Comparison of ENCODE assay signal across 8 cellular contexts in the genomic region with DNA sequence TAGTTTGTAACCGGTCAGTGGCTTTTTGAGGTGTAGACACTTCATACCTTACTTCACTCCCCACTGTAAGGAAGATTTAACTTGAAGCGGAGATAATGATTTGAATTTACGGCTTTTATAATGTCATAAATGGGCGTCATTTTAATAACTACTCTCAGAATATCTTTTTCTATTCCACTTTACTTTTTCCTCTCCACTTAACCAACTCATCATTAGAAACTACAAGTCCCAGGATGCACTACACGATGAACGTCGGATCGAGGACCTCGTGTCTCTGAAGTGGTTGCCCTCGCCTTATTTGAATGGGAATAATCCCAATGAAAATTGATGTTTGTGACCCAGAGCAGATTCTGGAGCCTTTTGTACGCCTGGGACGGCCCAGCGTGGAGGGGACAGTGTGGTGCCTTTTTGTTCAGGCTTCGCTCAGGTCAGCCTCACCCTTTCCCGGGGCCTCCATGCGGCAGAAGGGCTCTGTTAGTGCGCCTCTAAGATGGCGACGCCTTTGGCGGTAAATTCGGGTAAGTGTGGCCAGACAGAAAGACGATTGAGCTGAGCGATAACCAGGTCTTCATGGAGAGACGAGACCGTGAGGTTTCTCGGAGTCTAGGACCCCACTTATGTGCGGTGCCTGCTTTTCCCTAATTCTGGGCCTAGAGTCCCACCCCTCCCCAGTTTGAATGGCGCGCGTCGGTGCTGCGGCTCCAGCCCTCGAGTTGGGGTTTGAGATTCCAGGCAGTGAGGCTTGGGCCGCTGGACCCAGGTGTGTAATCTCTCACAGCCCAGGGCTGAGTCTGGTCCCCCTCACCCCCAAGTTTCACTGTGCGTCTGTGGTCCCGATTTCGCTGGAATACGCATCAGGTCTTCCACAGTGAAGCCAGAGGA. TPM values are rescaled to one million over a fixed set of nuclear protein-coding genes. Genes with fewer than 3 reads are reported as not detected.
A peak's percentile ranks its signal among the peaks of the same experiment; 100 is the strongest.
DNase-seq lines count a peak whose midpoint lies in the region; ATAC-seq, FAIRE-seq and TF ChIP-seq lines count a peak whose summit lies in the region.

A gene with protein sequence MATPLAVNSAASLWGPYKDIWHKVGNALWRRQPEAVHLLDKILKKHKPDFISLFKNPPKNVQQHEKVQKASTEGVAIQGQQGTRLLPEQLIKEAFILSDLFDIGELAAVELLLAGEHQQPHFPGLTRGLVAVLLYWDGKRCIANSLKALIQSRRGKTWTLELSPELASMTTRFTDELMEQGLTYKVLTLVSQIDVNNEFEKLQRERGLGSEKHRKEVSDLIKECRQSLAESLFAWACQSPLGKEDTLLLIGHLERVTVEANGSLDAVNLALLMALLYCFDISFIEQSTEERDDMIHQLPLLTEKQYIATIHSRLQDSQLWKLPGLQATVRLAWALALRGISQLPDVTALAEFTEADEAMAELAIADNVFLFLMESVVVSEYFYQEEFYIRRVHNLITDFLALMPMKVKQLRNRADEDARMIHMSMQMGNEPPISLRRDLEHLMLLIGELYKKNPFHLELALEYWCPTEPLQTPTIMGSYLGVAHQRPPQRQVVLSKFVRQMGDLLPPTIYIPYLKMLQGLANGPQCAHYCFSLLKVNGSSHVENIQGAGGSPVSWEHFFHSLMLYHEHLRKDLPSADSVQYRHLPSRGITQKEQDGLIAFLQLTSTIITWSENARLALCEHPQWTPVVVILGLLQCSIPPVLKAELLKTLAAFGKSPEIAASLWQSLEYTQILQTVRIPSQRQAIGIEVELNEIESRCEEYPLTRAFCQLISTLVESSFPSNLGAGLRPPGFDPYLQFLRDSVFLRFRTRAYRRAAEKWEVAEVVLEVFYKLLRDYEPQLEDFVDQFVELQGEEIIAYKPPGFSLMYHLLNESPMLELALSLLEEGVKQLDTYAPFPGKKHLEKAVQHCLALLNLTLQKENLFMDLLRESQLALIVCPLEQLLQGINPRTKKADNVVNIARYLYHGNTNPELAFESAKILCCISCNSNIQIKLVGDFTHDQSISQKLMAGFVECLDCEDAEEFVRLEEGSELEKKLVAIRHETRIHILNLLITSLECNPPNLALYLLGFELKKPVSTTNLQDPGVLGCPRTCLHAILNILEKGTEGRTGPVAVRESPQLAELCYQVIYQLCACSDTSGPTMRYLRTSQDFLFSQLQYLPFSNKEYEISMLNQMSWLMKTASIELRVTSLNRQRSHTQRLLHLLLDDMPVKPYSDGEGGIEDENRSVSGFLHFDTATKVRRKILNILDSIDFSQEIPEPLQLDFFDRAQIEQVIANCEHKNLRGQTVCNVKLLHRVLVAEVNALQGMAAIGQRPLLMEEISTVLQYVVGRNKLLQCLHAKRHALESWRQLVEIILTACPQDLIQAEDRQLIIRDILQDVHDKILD (N-terminal part only) (plus strand): TSS at position 463 of the 882 bp plus-strand sequence. CDS start 28 bp downstream, at position 491.

- POLR2A ChIA-PET in naive thymus-derived CD4-positive, alpha-beta T cell (lab: Charles Lee), result interaction anchor here (0.6 to 2.0 kb wide), 3 partner anchors 12 to 277 kb away, joined by 3 to 8 read pairs (median 6); no protein-coding TSS in a partner anchor

- H3K9me3 Mint-ChIP-seq in naive thymus-derived CD4-positive, alpha-beta T cell, result no peaks in the 10 kb centered on the region
- no peaks in the 10 kb centered on the region for H3K9me3 Mint-ChIP-seq in stimulated activated memory B cell treated with anti-CD40 and anti-IgM and Interleukin-4, amounts not matched to agents 10 μg/mL and 1 μg/mL and 100 μg/mL, for 72 hours

- in situ Hi-C loops in KBM-7 (cut with MboI; ENCODE audit: low pct_unique_long_range_greater_than_20kb, low sequenced_read_pairs), result no loop called here

- H3K4me3 Mint-ChIP-seq in naive thymus-derived CD4-positive, alpha-beta T cell, result peak within 1 kb of the TSS in 3 of 10 donors; percentile 44 to 79 (median 55)
- H3K4me3 Mint-ChIP-seq in stimulated activated memory B cell treated with anti-CD40 and anti-IgM and Interleukin-4, amounts not matched to agents 10 μg/mL and 1 μg/mL and 100 μg/mL, for 72 hours, result no peak within 1 kb of the TSS

- peaks cover 22% of the 10 kb centered on the region for H3K4me1 ChIP-seq in DND-41 (ENCODE audit: insufficient read depth, low read length)
- H3K4me1 ChIP-seq in naive thymus-derived CD4-positive, alpha-beta T cell (ENCODE audit: control insufficient read depth in 2 of 2, insufficient read depth in 2 of 2, low read length in 2 of 2), result peaks cover 6% of the 10 kb centered on the region in 2 donors

- intact Hi-C loops in naive thymus-derived CD4-positive, alpha-beta T cell (cut with micrococcal nuclease), result loop anchor here (1.0 to 10.0 kb wide), 16 partner anchors 47 to 1431 kb away; a partner anchor contains a TSS

- ATAC-seq in DND-41 (ENCODE audit: insufficient read depth, low read depth), result peak; percentile 81
- peak; percentile 73 for ATAC-seq in GM21723 (IDR thresholded peaks at IDR 0.05; ENCODE audit: unreplicated experiment)
- peak; percentile 92 for ATAC-seq in naive thymus-derived CD4-positive, alpha-beta T cell
- peak; percentile 94 for ATAC-seq in stimulated activated memory B cell treated with anti-CD40 and anti-IgM and Interleukin-4, amounts not matched to agents 10 μg/mL and 1 μg/mL and 100 μg/mL, for 72 hours

- H3K4me3 ChIP-seq in DND-41 (ENCODE audit: low read depth in 1 of 2, low read length in 2 of 2), result peak within 1 kb of the TSS; percentile 76 to 78
- H3K4me3 ChIP-seq in naive thymus-derived CD4-positive, alpha-beta T cell (ENCODE audit: low read length), result peak within 1 kb of the TSS; percentile 89

- peaks cover 0 to 12% (median 0%) of the 10 kb centered on the region in 5 donors for H3K36me3 Mint-ChIP-seq in naive thymus-derived CD4-positive, alpha-beta T cell
- peaks cover 1% of the 10 kb centered on the region for H3K36me3 Mint-ChIP-seq in stimulated activated memory B cell treated with anti-CD40 and anti-IgM and Interleukin-4, amounts not matched to agents 10 μg/mL and 1 μg/mL and 100 μg/mL, for 72 hours

- peaks cover 0 to 6% (median 0%) of the 10 kb centered on the region in 5 donors for H3K27me3 Mint-ChIP-seq in naive thymus-derived CD4-positive, alpha-beta T cell
- H3K27me3 Mint-ChIP-seq in stimulated activated memory B cell treated with anti-CD40 and anti-IgM and Interleukin-4, amounts not matched to agents 10 μg/mL and 1 μg/mL and 100 μg/mL, for 72 hours, result no peaks in the 10 kb centered on the region

- peak within 1 kb of the TSS in 5 of 9 donors; percentile 33 to 84 (median 56) for H3K27ac Mint-ChIP-seq in naive thymus-derived CD4-positive, alpha-beta T cell
- H3K27ac Mint-ChIP-seq in stimulated activated memory B cell treated with anti-CD40 and anti-IgM and Interleukin-4, amounts not matched to agents 10 μg/mL and 1 μg/mL and 100 μg/mL, for 72 hours, result no peak within 1 kb of the TSS

- peaks cover 49% of the 10 kb centered on the region for H3K79me2 ChIP-seq in DND-41 (ENCODE audit: insufficient read depth, low read length)

- H3K27ac ChIP-seq in DND-41 (ENCODE audit: low read length), result peak within 1 kb of the TSS; percentile 98
- peak within 1 kb of the TSS; percentile 92 for H3K27ac ChIP-seq in naive thymus-derived CD4-positive, alpha-beta T cell (ENCODE audit: low read depth, low read length)

- TF ChIP-seq CTCF in DND-41 (IDR thresholded peaks at IDR 0.05; ENCODE audit: borderline replicate concordance, extremely low read depth, low read length, poor library complexity, severe bottlenecking), result peak; percentile 14

- peak within 1 kb of the TSS; percentile 88 for H3K9ac ChIP-seq in DND-41 (ENCODE audit: low read depth, low read length)

- H3K9me3 ChIP-seq in DND-41 (ENCODE audit: insufficient read depth, low read length, severe bottlenecking), result no peaks in the 10 kb centered on the region
- H3K9me3 ChIP-seq in naive thymus-derived CD4-positive, alpha-beta T cell (ENCODE audit: control insufficient read depth in 2 of 3, low read length in 3 of 3), result no peaks in the 10 kb centered on the region

- peak; percentile 80 for FAIRE-seq in RCC 7860 (lab: Jason Lieb, UNC)

- H3K36me3 ChIP-seq in DND-41 (ENCODE audit: insufficient read depth, low read length), result peaks cover 9% of the 10 kb centered on the region
- peaks cover 0 to 6% (median 0%) of the 10 kb centered on the region in 3 experiments for H3K36me3 ChIP-seq in naive thymus-derived CD4-positive, alpha-beta T cell (ENCODE audit: control insufficient read depth in 2 of 3, insufficient read depth in 3 of 3, low read length in 3 of 3)

- no peaks in the 10 kb centered on the region for H3K27me3 ChIP-seq in DND-41 (ENCODE audit: insufficient read depth, low read length, poor library complexity)
- no peaks in the 10 kb centered on the region for H3K27me3 ChIP-seq in naive thymus-derived CD4-positive, alpha-beta T cell (ENCODE audit: control insufficient read depth in 2 of 2, insufficient read depth in 2 of 2, low read length in 2 of 2)

- peaks cover 10 to 28% (median 22%) of the 10 kb centered on the region in 7 donors for H3K4me1 Mint-ChIP-seq in naive thymus-derived CD4-positive, alpha-beta T cell
- peaks cover 28% of the 10 kb centered on the region for H3K4me1 Mint-ChIP-seq in stimulated activated memory B cell treated with anti-CD40 and anti-IgM and Interleukin-4, amounts not matched to agents 10 μg/mL and 1 μg/mL and 100 μg/mL, for 72 hours

- peaks cover 23% of the 10 kb centered on the region; the same call in 1 of the 2 replicates for H4K20me1 ChIP-seq in DND-41 (ENCODE audit: insufficient read depth, low read length)

- H2AFZ ChIP-seq in DND-41 (ENCODE audit: low read depth, low read length), result peak within 1 kb of the TSS; percentile 90

- CTCF ChIA-PET in naive thymus-derived CD4-positive, alpha-beta T cell (lab: Charles Lee), result interaction anchor here (1.3 kb wide), 1 partner anchor 57 kb away, joined by 4 read pairs; no protein-coding TSS in a partner anchor

- peak within 1 kb of the TSS; percentile 93 for H3K4me2 ChIP-seq in DND-41 (ENCODE audit: insufficient read depth, low read length)

- DNase-seq in DND-41, result peak; percentile 83
- peak; percentile 94 for DNase-seq in KBM-7
- DNase-seq in RCC 7860 (ENCODE audit: low spot score), result peak; percentile 76
- DNase-seq in activated T-cell treated with anti-CD3 and anti-CD28 coated beads, Interleukin-2, amount 50 U/mL, for 48 hours, result peak; percentile 89 to 90
- peak; percentile 79 for DNase-seq in fibroblast of gingiva (ENCODE audit: low read depth)
- peak; percentile 76 to 92 (median 90) for DNase-seq in naive thymus-derived CD4-positive, alpha-beta T cell

RNA-seq across cellular contexts. Expression of the gene that starts here (rescaled TPM):
- total RNA-seq in naive thymus-derived CD4-positive, alpha-beta T cell, result 10 to 100 TPM; 50.0 to 88.8 (median 76.5) TPM
- 10 to 100 TPM; 22.9 to 41.5 TPM for polyA plus RNA-seq in naive thymus-derived CD4-positive, alpha-beta T cell

Comparison
In these comparisons a context has a peak if more than half of its experiments do, and no peak if none do; other contexts are left out.
1. Peak in every context shown above with its lines: DNase-seq, ATAC-seq, H3K4me3 ChIP-seq and H3K27ac ChIP-seq.